Comparison of ENCODE assay signal across 8 cellular contexts in the genomic region with DNA sequence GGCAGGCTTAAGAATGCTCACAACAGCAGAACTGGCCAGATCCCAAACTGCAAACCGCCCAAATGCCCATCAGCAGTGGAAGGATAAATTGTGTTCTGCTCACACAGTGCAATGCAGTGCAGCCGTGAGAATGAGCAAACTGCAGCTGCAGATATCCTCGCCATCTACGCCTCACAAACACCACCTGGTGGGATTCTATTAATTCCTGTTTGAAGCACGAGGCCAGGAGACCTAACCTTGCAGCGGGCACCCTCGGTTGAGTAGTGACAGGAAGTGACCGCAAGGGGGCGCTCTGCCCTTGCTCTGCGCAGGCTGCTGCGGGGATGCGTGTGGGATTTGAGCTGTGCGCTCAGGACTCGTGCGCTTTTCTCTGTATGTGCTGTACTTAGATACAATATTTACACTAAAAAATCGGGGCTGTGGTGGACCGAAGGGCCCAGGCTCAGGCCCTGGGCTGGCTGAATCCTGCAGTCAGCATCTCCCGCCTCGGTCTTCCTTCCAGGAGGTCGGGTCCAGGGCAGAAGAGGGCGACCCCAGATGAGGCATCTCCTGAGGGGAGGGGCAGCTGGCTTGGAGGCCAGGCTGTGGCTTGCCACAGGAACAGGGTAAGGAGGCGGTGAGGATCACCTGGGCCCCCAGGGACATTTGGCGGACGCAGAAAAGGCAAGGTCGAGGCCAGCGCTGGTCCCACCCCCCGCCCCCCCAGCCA. TPM values are rescaled to one million over a fixed set of nuclear protein-coding genes. Genes with fewer than 3 reads are reported as not detected.
DNase-seq lines count a peak whose midpoint lies in the region; ATAC-seq and TF ChIP-seq lines count a peak whose summit lies in the region.

No MANE protein-coding gene starts in this region.

- H3K4me1 ChIP-seq in fibroblast of lung (ENCODE audit: control insufficient read depth, extremely low read depth, insufficient read depth, low read length): no peaks in the 10 kb centered on the region

- H3K27me3 ChIP-seq in fibroblast of lung (ENCODE audit: control insufficient read depth, insufficient read depth, low read length): peaks cover 30% of the 10 kb centered on the region

- H3K4me2 ChIP-seq in fibroblast of lung (ENCODE audit: extremely low read depth, insufficient read depth, low read length): peak overlapping the region; percentile 48

- H3K9ac ChIP-seq in fibroblast of lung (ENCODE audit: insufficient read depth, low read length): no peak overlapping the region

- no peak overlapping the region for H3K27ac ChIP-seq in fibroblast of lung (ENCODE audit: insufficient read depth, low read length)

- no peaks in the 10 kb centered on the region for H3K79me2 ChIP-seq in fibroblast of lung (ENCODE audit: control insufficient read depth, insufficient read depth, low read length)

- H3K27me3 Mint-ChIP-seq in activated T-cell treated with anti-CD3 and anti-CD28 coated beads, Interleukin-2, amount 50 U/mL, for 24 hours: peaks cover 38% of the 10 kb centered on the region
- peaks cover 27% of the 10 kb centered on the region for H3K27me3 Mint-ChIP-seq in nephron (ENCODE audit: low read depth)

- no peak overlapping the region for H3K4me3 Mint-ChIP-seq in activated T-cell treated with anti-CD3 and anti-CD28 coated beads, Interleukin-2, amount 50 U/mL, for 24 hours
- peak overlapping the region in 2 of 3 experiments; percentile 30 to 35 for H3K4me3 Mint-ChIP-seq in nephron

- H3K9me3 Mint-ChIP-seq in activated T-cell treated with anti-CD3 and anti-CD28 coated beads, Interleukin-2, amount 50 U/mL, for 24 hours: no peaks in the 10 kb centered on the region
- H3K9me3 Mint-ChIP-seq in nephron: no peaks in the 10 kb centered on the region

- no peaks in the 10 kb centered on the region for H3K36me3 ChIP-seq in fibroblast of lung (ENCODE audit: control insufficient read depth, insufficient read depth, low read length)

- ATAC-seq in GM21576 (IDR thresholded peaks at IDR 0.05; ENCODE audit: unreplicated experiment): peak; percentile 85

- DNase-seq in DMS153 (lab: John Stamatoyannopoulos, UW): peak; percentile 80
- DNase-seq in Jurkat, Clone E6-1 (ENCODE audit: low read depth, low spot score): peak; percentile 71
- DNase-seq in OCI-M1 (lab: John Stamatoyannopoulos, UW): peak; percentile 86
- DNase-seq in activated T-cell treated with anti-CD3 and anti-CD28 coated beads, Interleukin-2, amount 50 U/mL, for 24 hours: peak; percentile 89
- DNase-seq in fibroblast of lung (ENCODE audit: low read depth in 2 of 2): peak; percentile 59 to 82
- peak; percentile 60 to 83 (median 70) for DNase-seq in stimulated activated naive CD4-positive, alpha-beta T cell (lab: John Stamatoyannopoulos, UW)

- no peaks in the 10 kb centered on the region for H3K36me3 Mint-ChIP-seq in activated T-cell treated with anti-CD3 and anti-CD28 coated beads, Interleukin-2, amount 50 U/mL, for 24 hours (ENCODE audit: low read depth)
- H3K36me3 Mint-ChIP-seq in nephron (ENCODE audit: low read depth): no peaks in the 10 kb centered on the region

- H2AFZ ChIP-seq in fibroblast of lung (ENCODE audit: low read length): no peak overlapping the region

- H3K9me3 ChIP-seq in fibroblast of lung (ENCODE audit: control insufficient read depth, insufficient read depth, low read depth, low read length): no peaks in the 10 kb centered on the region

- H4K20me1 ChIP-seq in fibroblast of lung (ENCODE audit: control insufficient read depth, extremely low read depth, insufficient read depth, low read length): no peaks in the 10 kb centered on the region

- no peak overlapping the region for H3K4me3 ChIP-seq in Jurkat, Clone E6-1 (ENCODE audit: low read length)
- no peak overlapping the region for H3K4me3 ChIP-seq in fibroblast of lung (replicated peaks in 1 of 4; ENCODE audit: control extremely low read depth in 1 of 4, insufficient read depth in 1 of 4, low read depth in 3 of 4, low read length in 4 of 4)

- H3K4me1 Mint-ChIP-seq in activated T-cell treated with anti-CD3 and anti-CD28 coated beads, Interleukin-2, amount 50 U/mL, for 24 hours (ENCODE audit: low read depth): peaks cover 8% of the 10 kb centered on the region
- H3K4me1 Mint-ChIP-seq in nephron: peaks cover 5% of the 10 kb centered on the region

- no peak overlapping the region for H3K27ac Mint-ChIP-seq in activated T-cell treated with anti-CD3 and anti-CD28 coated beads, Interleukin-2, amount 50 U/mL, for 24 hours
- no peak overlapping the region for H3K27ac Mint-ChIP-seq in nephron

- TF ChIP-seq CTCF in fibroblast of lung (conservative IDR thresholded peaks at IDR 0.05 in 1 of 2, IDR thresholded peaks at IDR 0.05 in 1 of 2; ENCODE audit: low read depth in 1 of 2, low read length in 2 of 2) (peak; percentile 89 to 91), nephron (IDR thresholded peaks at IDR 0.05; ENCODE audit: unreplicated experiment in 3 of 3) (peak; percentile 96 to 99 (median 98))

RNA-seq across cellular contexts. Expression of gene PDIA6, which starts 19.8 kb away (rescaled TPM):
- polyA plus RNA-seq in Jurkat, Clone E6-1 (2012; ENCODE audit: insufficient read depth, insufficient read length): 129 TPM
- total RNA-seq in fibroblast of lung: 275 and 420 TPM in 2 replicates
- 491 and 527 TPM in 2 replicates for polyA plus RNA-seq in fibroblast of lung
- polyA plus RNA-seq in fibroblast of lung (2012): 352 and 364 TPM in 2 replicates
- 47.0 and 54.5 TPM in 2 replicates for polyA minus RNA-seq in fibroblast of lung (ENCODE audit: low replicate concordance)
